ENCODE assay signal across 7 cellular contexts in genomic region chr9:16627967-16628366, GRCh38.
DNase-seq lines count a peak whose midpoint lies in the region; ATAC-seq, FAIRE-seq and TF ChIP-seq lines count a peak whose summit lies in the region.

No MANE protein-coding gene starts in this region.

- CTCF ChIA-PET in WTC11 (lab: Charles Lee): no interaction called here

- no peak for TF ChIP-seq POLR2A in GM12892 (IDR thresholded peaks at IDR 0.05; ENCODE audit: low read depth, low read length)

- no peak for ATAC-seq in WTC11

- no peak for FAIRE-seq in GM12892 (lab: Jason Lieb, UNC)

- H3K27ac Mint-ChIP-seq in WTC11: peak overlapping the region; percentile 84

- POLR2A ChIA-PET in WTC11 (lab: Charles Lee): no interaction called here

- TF ChIP-seq CTCF in WTC11 (IDR thresholded peaks at IDR 0.05): no peak

- peak; percentile 27 for DNase-seq in HS-27A (ENCODE audit: low read depth)
- no peak for DNase-seq in WTC11 (ENCODE audit: low spot score)
- peak; percentile 54 for DNase-seq in hepatic stellate cell (ENCODE audit: low spot score)
- peak; percentile 95 for DNase-seq in stromal cell of bone marrow (ENCODE audit: low read depth)
- no peak for DNase-seq in GM12892 (ENCODE audit: insufficient read length)
- DNase-seq in stimulated activated CD4-positive, alpha-beta T cell treated with anti-CD3 and anti-CD28 coated beads, Interleukin-15, amount 100 ng/mL, for 24 hours: no peak
- DNase-seq in stimulated activated CD4-positive, alpha-beta T cell treated with anti-CD3 and anti-CD28 coated beads, Interleukin-2, amount 100 ng/mL, for 48 hours: no peak

- no peak overlapping the region for H3K4me3 Mint-ChIP-seq in WTC11

- no peaks in the 10 kb centered on the region for H3K9me3 Mint-ChIP-seq in WTC11

- no peaks in the 10 kb centered on the region for H3K27me3 Mint-ChIP-seq in WTC11 (ENCODE audit: low read depth)

- H3K36me3 Mint-ChIP-seq in WTC11: no peaks in the 10 kb centered on the region

- peaks cover 57% of the 10 kb centered on the region for H3K4me1 Mint-ChIP-seq in WTC11

TF ChIP-seq in WTC11, 78 proteins besides CTCF, POLR2A, EP300 and RAD21:
- TF ChIP-seq JAZF1 (CRISPR knock-in tag; IDR thresholded peaks at IDR 0.05) (no peak), ZBTB43 (CRISPR knock-in tag; IDR thresholded peaks at IDR 0.05) (no peak), ELF4 (CRISPR knock-in tag; IDR thresholded peaks at IDR 0.05; ENCODE audit: low read depth) (no peak)

Comparison
In these comparisons a context has a peak if more than half of its experiments do, and no peak if none do; other contexts are left out.
1. DNase-seq: peak in HS-27A (single experiment), hepatic stellate cell (single experiment) and stromal cell of bone marrow (single experiment); none in WTC11 (single experiment), GM12892 (single experiment), stimulated activated CD4-positive, alpha-beta T cell treated with anti-CD3 and anti-CD28 coated beads, Interleukin-15, amount 100 ng/mL, for 24 hours (single experiment) and stimulated activated CD4-positive, alpha-beta T cell treated with anti-CD3 and anti-CD28 coated beads, Interleukin-2, amount 100 ng/mL, for 48 hours (0 of 2).